In the genomic region with DNA sequence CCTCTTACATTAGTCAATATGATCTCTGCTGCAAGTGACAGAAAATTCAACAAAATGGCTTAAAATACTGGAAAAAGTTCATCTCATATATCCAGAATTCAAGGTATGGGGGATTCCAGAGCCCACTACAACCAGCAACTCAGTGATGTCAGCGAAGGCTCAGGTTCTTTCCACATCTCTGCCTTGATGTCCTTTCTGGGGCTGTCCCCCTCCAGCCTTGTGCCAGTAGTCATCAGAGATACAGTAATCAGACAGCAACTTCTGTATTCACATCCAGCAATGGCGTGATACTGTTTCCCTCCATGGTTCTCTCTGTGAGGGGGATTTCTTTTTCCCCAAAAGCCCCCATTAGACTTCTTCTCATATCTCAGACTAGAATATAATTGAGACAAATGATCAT, we compare ENCODE assay signal across 19 cellular contexts.
DNase-seq lines count a peak whose midpoint lies in the region; ATAC-seq and TF ChIP-seq lines count a peak whose summit lies in the region.
"Had no signal": no experiment of that assay in that cellular context is flagged by ENCODE, and none has a peak within 500 bp of the region (broad histone marks: within the 10 kb centered on the region; RNA-seq: fewer than 3 reads in every experiment).

No MANE protein-coding gene starts in this region.

- H3K4me1 Mint-ChIP-seq in activated T-cell treated with anti-CD3 and anti-CD28 coated beads, Interleukin-2, amount 50 U/mL, for 72 hours (ENCODE audit: low read depth), result no peaks in the 10 kb centered on the region
- no peaks in the 10 kb centered on the region for H3K4me1 Mint-ChIP-seq in activated T-cell treated with anti-CD3 and anti-CD28 coated beads, Interleukin-2, amount 50 U/mL, for 24 hours (ENCODE audit: low read depth)
- no peaks in the 10 kb centered on the region for H3K4me1 Mint-ChIP-seq in stimulated activated naive CD8-positive, alpha-beta T cell treated with anti-CD3 and anti-CD28 coated beads, Interleukin-15, amount 100 ng/mL, for 72 hours
- H3K4me1 Mint-ChIP-seq: B cell had no signal

- no peaks in the 10 kb centered on the region for H3K9me3 Mint-ChIP-seq in activated T-cell treated with anti-CD3 and anti-CD28 coated beads, Interleukin-2, amount 50 U/mL, for 72 hours
- H3K9me3 Mint-ChIP-seq in activated T-cell treated with anti-CD3 and anti-CD28 coated beads, Interleukin-2, amount 50 U/mL, for 24 hours, result no peaks in the 10 kb centered on the region
- no peaks in the 10 kb centered on the region for H3K9me3 Mint-ChIP-seq in stimulated activated naive CD8-positive, alpha-beta T cell treated with anti-CD3 and anti-CD28 coated beads, Interleukin-15, amount 100 ng/mL, for 72 hours
- H3K9me3 Mint-ChIP-seq: CD4-positive, alpha-beta T cell; CD8-positive, alpha-beta T cell had no signal

- H3K27me3 ChIP-seq in esophagus muscularis mucosa (no peaks in the 10 kb centered on the region), gastroesophageal sphincter (no peaks in the 10 kb centered on the region)
- H3K27me3 ChIP-seq: BLaER1 treated with 17β-estradiol and CSF1 and Interleukin-3, amounts not matched to agents 10 nM and 100 nM had no signal

- ATAC-seq in activated T-cell treated with anti-CD3 and anti-CD28 coated beads, Interleukin-2, amount 50 U/mL, for 72 hours (replicated peaks in 1 of 2), result peak; percentile 53 to 62
- ATAC-seq in stimulated activated naive CD8-positive, alpha-beta T cell treated with anti-CD3 and anti-CD28 coated beads, Interleukin-15, amount 100 ng/mL, for 72 hours, result peak; percentile 69
- ATAC-seq in stimulated activated naive CD8-positive, alpha-beta T cell treated with anti-CD3 and anti-CD28 coated beads, Interleukin-15, Interleukin-2, amounts not matched to agents 100 U/mL and 50 U/mL, for 24 hours, result no peak
- ATAC-seq in gastroesophageal sphincter, result no peak
- ATAC-seq: A549; CD8-positive, alpha-beta T cell had no signal

- TF ChIP-seq POLR2A in esophagus muscularis mucosa (IDR thresholded peaks at IDR 0.05; ENCODE audit: low read depth) (no peak), gastroesophageal sphincter (IDR thresholded peaks at IDR 0.05) (no peak)

- WGBS in esophagus muscularis mucosa, result 96% methylated on average over 2 of the region's 2 CpGs
- WGBS in gastroesophageal sphincter (ENCODE audit: low coverage in 1 of 2), 2 donors, result 79 to 89% methylated on average over 2 of the region's 2 CpGs

- intact Hi-C loops in esophagus muscularis mucosa (cut with DNase I), result no loop called here

- no peaks in the 10 kb centered on the region for H3K4me1 ChIP-seq in esophagus muscularis mucosa
- no peaks in the 10 kb centered on the region for H3K4me1 ChIP-seq in gastroesophageal sphincter
- H3K4me1 ChIP-seq: A549, Caco-2 had no signal

- no peak overlapping the region for H3K27ac ChIP-seq in esophagus muscularis mucosa (replicated peaks in 1 of 4)
- H3K27ac ChIP-seq in gastroesophageal sphincter, result no peak overlapping the region
- H3K27ac ChIP-seq: 22Rv1; A549; BLaER1 treated with 17β-estradiol and CSF1 and Interleukin-3, amounts not matched to agents 10 nM and 100 nM; C4-2B had no signal

- H3K27ac Mint-ChIP-seq in activated T-cell treated with anti-CD3 and anti-CD28 coated beads, Interleukin-2, amount 50 U/mL, for 72 hours, result no peak overlapping the region
- H3K27ac Mint-ChIP-seq in activated T-cell treated with anti-CD3 and anti-CD28 coated beads, Interleukin-2, amount 50 U/mL, for 24 hours, result no peak overlapping the region
- H3K27ac Mint-ChIP-seq in stimulated activated naive CD8-positive, alpha-beta T cell treated with anti-CD3 and anti-CD28 coated beads, Interleukin-15, amount 100 ng/mL, for 72 hours, result no peak overlapping the region
- H3K27ac Mint-ChIP-seq: B cell; CD4-positive, alpha-beta T cell; CD8-positive, alpha-beta T cell had no signal

- H3K4me3 Mint-ChIP-seq in activated T-cell treated with anti-CD3 and anti-CD28 coated beads, Interleukin-2, amount 50 U/mL, for 72 hours, result no peak overlapping the region
- H3K4me3 Mint-ChIP-seq in activated T-cell treated with anti-CD3 and anti-CD28 coated beads, Interleukin-2, amount 50 U/mL, for 24 hours, result no peak overlapping the region
- H3K4me3 Mint-ChIP-seq in stimulated activated naive CD8-positive, alpha-beta T cell treated with anti-CD3 and anti-CD28 coated beads, Interleukin-15, amount 100 ng/mL, for 72 hours, result no peak overlapping the region
- H3K4me3 Mint-ChIP-seq: B cell; CD4-positive, alpha-beta T cell; CD8-positive, alpha-beta T cell had no signal

- no peak overlapping the region for H3K4me3 ChIP-seq in esophagus muscularis mucosa
- H3K4me3 ChIP-seq in gastroesophageal sphincter, result no peak overlapping the region
- H3K4me3 ChIP-seq: A549; BLaER1 treated with 17β-estradiol and CSF1 and Interleukin-3, amounts not matched to agents 10 nM and 100 nM had no signal

- no peaks in the 10 kb centered on the region for H3K36me3 Mint-ChIP-seq in activated T-cell treated with anti-CD3 and anti-CD28 coated beads, Interleukin-2, amount 50 U/mL, for 72 hours (ENCODE audit: insufficient read depth in 2 of 2)
- H3K36me3 Mint-ChIP-seq in activated T-cell treated with anti-CD3 and anti-CD28 coated beads, Interleukin-2, amount 50 U/mL, for 24 hours (ENCODE audit: low read depth), result no peaks in the 10 kb centered on the region
- H3K36me3 Mint-ChIP-seq: CD8-positive, alpha-beta T cell had no signal

- TF ChIP-seq CTCF in esophagus muscularis mucosa (IDR thresholded peaks at IDR 0.05) (no peak), gastroesophageal sphincter (IDR thresholded peaks at IDR 0.05) (no peak)

- no peaks in the 10 kb centered on the region for H3K36me3 ChIP-seq in esophagus muscularis mucosa
- H3K36me3 ChIP-seq in gastroesophageal sphincter, result no peaks in the 10 kb centered on the region
- H3K36me3 ChIP-seq: BLaER1 treated with 17β-estradiol and CSF1 and Interleukin-3, amounts not matched to agents 10 nM and 100 nM had no signal

- TF ChIP-seq EP300 in esophagus muscularis mucosa (IDR thresholded peaks at IDR 0.05), result no peak
- no peak for TF ChIP-seq EP300 in gastroesophageal sphincter (IDR thresholded peaks at IDR 0.05)

- H3K9me3 ChIP-seq in esophagus muscularis mucosa, result no peaks in the 10 kb centered on the region
- H3K9me3 ChIP-seq in gastroesophageal sphincter, result no peaks in the 10 kb centered on the region
- H3K9me3 ChIP-seq: A549; BLaER1 treated with 17β-estradiol and CSF1 and Interleukin-3, amounts not matched to agents 10 nM and 100 nM; Caco-2 had no signal

- DNase-seq in activated T-cell treated with anti-CD3 and anti-CD28 coated beads, Interleukin-2, amount 50 U/mL, for 72 hours, result no peak
- no peak for DNase-seq in activated T-cell treated with anti-CD3 and anti-CD28 coated beads, Interleukin-2, amount 50 U/mL, for 24 hours
- DNase-seq in stimulated activated naive CD8-positive, alpha-beta T cell treated with anti-CD3 and anti-CD28 coated beads, Interleukin-15, amount 100 ng/mL, for 72 hours, result peak in 1 of 2 donors; percentile 11
- no peak for DNase-seq in stimulated activated naive CD8-positive, alpha-beta T cell treated with anti-CD3 and anti-CD28 coated beads, Interleukin-15, Interleukin-2, amounts not matched to agents 100 U/mL and 50 U/mL, for 24 hours
- DNase-seq in esophagus muscularis mucosa (ENCODE audit: extremely low spot score) (peak; percentile 64), Kasumi-1 (lab: John Stamatoyannopoulos, UW) (no peak)
- DNase-seq: AML-193; Caco-2; Calu3; CD4-positive, alpha-beta T cell; CD8-positive, alpha-beta T cell; DMS79 treated with DMSO at 0.1 percent for 48 hours; GF-D8 had no signal

- peaks cover 38% of the 10 kb centered on the region for H3K27me3 Mint-ChIP-seq in activated T-cell treated with anti-CD3 and anti-CD28 coated beads, Interleukin-2, amount 50 U/mL, for 72 hours (ENCODE audit: low read depth)
- H3K27me3 Mint-ChIP-seq in activated T-cell treated with anti-CD3 and anti-CD28 coated beads, Interleukin-2, amount 50 U/mL, for 24 hours, result peaks cover 21% of the 10 kb centered on the region
- H3K27me3 Mint-ChIP-seq in stimulated activated naive CD8-positive, alpha-beta T cell treated with anti-CD3 and anti-CD28 coated beads, Interleukin-15, amount 100 ng/mL, for 72 hours, result no peaks in the 10 kb centered on the region

Comparison
In these comparisons a context has a peak if more than half of its experiments do, and no peak if none do; other contexts are left out.
1. ATAC-seq: peak in activated T-cell treated with anti-CD3 and anti-CD28 coated beads, Interleukin-2, amount 50 U/mL, for 72 hours (2 of 2) and stimulated activated naive CD8-positive, alpha-beta T cell treated with anti-CD3 and anti-CD28 coated beads, Interleukin-15, amount 100 ng/mL, for 72 hours (single experiment); none in stimulated activated naive CD8-positive, alpha-beta T cell treated with anti-CD3 and anti-CD28 coated beads, Interleukin-15, Interleukin-2, amounts not matched to agents 100 U/mL and 50 U/mL, for 24 hours (single experiment) and gastroesophageal sphincter (single experiment).